In the genomic region with DNA sequence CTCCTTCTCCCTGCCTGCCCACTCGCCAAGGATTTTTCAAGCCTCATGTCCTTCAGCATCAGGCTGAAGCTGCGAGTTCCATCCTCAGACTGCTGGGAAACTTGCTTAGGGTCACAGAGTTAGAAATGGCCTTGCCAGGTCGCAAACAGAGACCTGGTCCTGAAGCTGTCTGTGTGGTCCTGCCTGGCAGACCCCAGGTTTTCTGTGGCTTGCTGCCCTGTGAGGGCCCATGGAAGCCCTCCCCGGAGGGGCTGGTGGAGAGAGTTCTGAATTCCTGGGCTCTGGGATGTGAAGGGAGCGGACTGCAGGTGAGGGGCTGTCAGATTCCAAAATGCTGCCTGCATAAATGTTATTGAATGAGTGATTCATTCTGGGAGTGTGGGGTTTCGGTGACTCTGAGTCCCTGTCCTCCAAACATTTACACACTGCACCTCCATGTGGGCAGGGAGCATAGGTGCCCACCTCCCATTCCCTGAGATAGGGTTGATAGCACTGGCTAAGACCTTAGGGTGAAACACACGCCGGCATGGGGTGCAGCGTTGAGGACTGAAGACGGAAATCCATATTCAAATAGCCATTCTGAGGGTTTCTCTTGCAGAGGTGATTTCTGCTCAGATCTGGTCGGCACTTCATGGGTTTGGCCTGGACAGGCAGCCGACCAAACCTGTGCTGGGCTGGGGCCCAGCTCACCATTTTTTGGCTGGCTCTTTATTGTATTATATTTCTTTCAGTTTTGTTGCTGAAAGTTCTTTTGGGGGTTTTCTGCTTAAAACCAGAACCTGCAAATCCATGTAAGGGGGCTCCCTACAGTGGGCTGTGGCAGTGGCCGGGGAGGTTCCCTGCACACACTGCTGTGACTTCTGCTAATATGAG, we compare ENCODE assay signal across 22 cellular contexts. TPM values are rescaled to one million over a fixed set of nuclear protein-coding genes. Genes with fewer than 3 reads are reported as not detected.
DNase-seq lines count a peak whose midpoint lies in the region; ATAC-seq and TF ChIP-seq lines count a peak whose summit lies in the region.
"Had no signal": no experiment of that assay in that cellular context is flagged by ENCODE, and none has a peak within 500 bp of the region (broad histone marks: within the 10 kb centered on the region; RNA-seq: fewer than 3 reads in every experiment).

No MANE protein-coding gene starts in this region.

- no peak overlapping the region for H4K8ac ChIP-seq in neuronal stem cell (ENCODE audit: low read depth, low read length)

- no peak overlapping the region for H3K9ac ChIP-seq in neuronal stem cell (ENCODE audit: low read depth, low read length, poor library complexity)
- H3K9ac ChIP-seq: BLaER1 treated with 17β-estradiol and CSF1 and Interleukin-3, amounts not matched to agents 10 nM and 100 nM; GM23248 had no signal

- H3K27me3 ChIP-seq in GM23338 (ENCODE audit: insufficient read depth), result no peaks in the 10 kb centered on the region
- H3K27me3 ChIP-seq in neuronal stem cell (ENCODE audit: control insufficient read depth in 3 of 3, insufficient read depth in 3 of 3, low read depth in 1 of 3, low read length in 3 of 3), result peaks cover 0 to 11% (median 2%) of the 10 kb centered on the region in 3 experiments

- H3K27ac ChIP-seq in GM23338 (ENCODE audit: low read depth) (no peak overlapping the region), neuronal stem cell (replicated peaks; ENCODE audit: low read length) (no peak overlapping the region)
- H3K27ac ChIP-seq: BLaER1 treated with 17β-estradiol and CSF1 and Interleukin-3, amounts not matched to agents 10 nM and 100 nM; GM23248 had no signal

- peaks cover 30% of the 10 kb centered on the region for H3K36me3 Mint-ChIP-seq in GM23338 (ENCODE audit: low read depth)
- H3K36me3 Mint-ChIP-seq in chondrocyte (ENCODE audit: low read depth), result no peaks in the 10 kb centered on the region
- peaks cover 1 to 5% of the 10 kb centered on the region in 2 donors for H3K36me3 Mint-ChIP-seq in stimulated activated naive B cell treated with anti-CD40 and anti-IgM and Interleukin-4, amounts not matched to agents 10 μg/mL and 1 μg/mL and 100 μg/mL, for 72 hours
- H3K36me3 Mint-ChIP-seq: CD14-positive monocyte; CD8-positive, alpha-beta memory T cell had no signal

- no peak overlapping the region for H2BK12ac ChIP-seq in neuronal stem cell (ENCODE audit: low read length)

- no peak overlapping the region for H4K91ac ChIP-seq in neuronal stem cell (ENCODE audit: low read depth, low read length, poor library complexity)

- peaks cover 0 to 34% of the 10 kb centered on the region in 2 donors for H3K9me3 ChIP-seq in neuronal stem cell (replicated peaks in 1 of 2; ENCODE audit: control insufficient read depth in 2 of 2, insufficient read depth in 1 of 2, low read depth in 1 of 2, low read length in 2 of 2)

- H3K9me3 Mint-ChIP-seq in GM23338 (peaks cover 90% of the 10 kb centered on the region), chondrocyte (ENCODE audit: low read depth) (peaks cover 19% of the 10 kb centered on the region)
- H3K9me3 Mint-ChIP-seq in stimulated activated naive B cell treated with anti-CD40 and anti-IgM and Interleukin-4, amounts not matched to agents 10 μg/mL and 1 μg/mL and 100 μg/mL, for 72 hours, result peaks cover 0 to 4% of the 10 kb centered on the region in 2 donors

- no peak overlapping the region for H3K14ac ChIP-seq in neuronal stem cell (ENCODE audit: low read length)

- WGBS in neuronal stem cell (ENCODE audit: extremely low coverage in 2 of 2, insufficient read length in 2 of 2, insufficient replicate concordance in 1 of 2), 2 donors, result no CpG with 5 or more reads among the region's 13 CpGs

- H3K4me1 ChIP-seq in GM23338 (ENCODE audit: insufficient read depth) (peaks cover 13% of the 10 kb centered on the region; the same call in 1 of the 2 replicates), neuronal stem cell (ENCODE audit: control insufficient read depth in 2 of 2, insufficient read depth in 1 of 2, low read depth in 1 of 2, low read length in 2 of 2) (no peaks in the 10 kb centered on the region)
- H3K4me1 ChIP-seq: BE2C had no signal

- H3K4me3 Mint-ChIP-seq in GM23338 (no peak overlapping the region), chondrocyte (ENCODE audit: unreplicated experiment) (no peak overlapping the region)
- no peak overlapping the region for H3K4me3 Mint-ChIP-seq in stimulated activated naive B cell treated with anti-CD40 and anti-IgM and Interleukin-4, amounts not matched to agents 10 μg/mL and 1 μg/mL and 100 μg/mL, for 72 hours
- H3K4me3 Mint-ChIP-seq: CD14-positive monocyte; CD4-positive, alpha-beta T cell; CD8-positive, alpha-beta memory T cell; H9 had no signal

- no peak overlapping the region for H2BK120ac ChIP-seq in neuronal stem cell (ENCODE audit: low read depth, low read length)

- H3K4me3 ChIP-seq in GM23338 (no peak overlapping the region), neuronal stem cell (ENCODE audit: low read length in 2 of 2) (peak overlapping the region in 1 of 2 donors; percentile 53), foreskin fibroblast (ENCODE audit: low read depth in 1 of 2, low read length in 2 of 2) (no peak overlapping the region)
- H3K4me3 ChIP-seq: BLaER1 treated with 17β-estradiol and CSF1 and Interleukin-3, amounts not matched to agents 10 nM and 100 nM; GM12878; GM23248 had no signal

- no peaks in the 10 kb centered on the region for H3K79me2 ChIP-seq in GM23338 (replicated peaks; ENCODE audit: insufficient read depth)

- H2BK5ac ChIP-seq in neuronal stem cell (ENCODE audit: low read length), result no peak overlapping the region

- H3K27me3 Mint-ChIP-seq in GM23338 (ENCODE audit: insufficient read depth, low read depth, poor library complexity) (peaks cover 25% of the 10 kb centered on the region), chondrocyte (ENCODE audit: low read depth) (peaks cover 21% of the 10 kb centered on the region)
- peaks cover 8 to 11% of the 10 kb centered on the region in 2 donors for H3K27me3 Mint-ChIP-seq in stimulated activated naive B cell treated with anti-CD40 and anti-IgM and Interleukin-4, amounts not matched to agents 10 μg/mL and 1 μg/mL and 100 μg/mL, for 72 hours

- H3F3A ChIP-seq in GM23338 (replicated peaks; ENCODE audit: low read depth), result 0 out of 2 replicates have a peak, but pooled peaks cover 5% of the 10 kb centered on the region

- H3K18ac ChIP-seq in neuronal stem cell (ENCODE audit: low read length), result peak overlapping the region; percentile 15

- H3K79me1 ChIP-seq in neuronal stem cell (ENCODE audit: low read depth, low read length), result no peaks in the 10 kb centered on the region

- no peaks in the 10 kb centered on the region for H3K9me2 ChIP-seq in GM23338 (ENCODE audit: insufficient read depth)

- TF ChIP-seq CTCF in GM23338 (conservative IDR thresholded peaks at IDR 0.05; ENCODE audit: low read depth in 2 of 2) (no peak), chondrocyte (IDR thresholded peaks at IDR 0.05) (no peak), foreskin fibroblast (IDR thresholded peaks at IDR 0.05; ENCODE audit: low read depth, low read length) (no peak)

- H3K27ac Mint-ChIP-seq in GM23338, result no peak overlapping the region
- H3K27ac Mint-ChIP-seq in chondrocyte (ENCODE audit: unreplicated experiment), result no peak overlapping the region
- peak overlapping the region; percentile 10 for H3K27ac Mint-ChIP-seq in stimulated activated naive B cell treated with anti-CD40 and anti-IgM and Interleukin-4, amounts not matched to agents 10 μg/mL and 1 μg/mL and 100 μg/mL, for 72 hours
- H3K27ac Mint-ChIP-seq: CD4-positive, alpha-beta T cell; CD8-positive, alpha-beta memory T cell; H9 had no signal

- DNase-seq in GM23338 (ENCODE audit: low spot score) (no peak), chondrocyte (ENCODE audit: low spot score) (peak; percentile 77), neuronal stem cell (ENCODE audit: low spot score) (no peak), foreskin fibroblast (no peak)
- no peak for DNase-seq in stimulated activated naive B cell treated with anti-CD40 and anti-IgM and Interleukin-4, amounts not matched to agents 10 μg/mL and 1 μg/mL and 100 μg/mL, for 72 hours
- no peak for DNase-seq in stimulated activated CD4-positive, alpha-beta T cell treated with anti-CD3 and anti-CD28 coated beads, Interleukin-4, amount 100 ng/mL, for 24 hours
- DNase-seq: BE2C; CD4-positive, alpha-beta T cell; CD8-positive, alpha-beta memory T cell; DMS 273 treated with DMSO at 0.1 percent for 48 hours; DMS79; EL; GDM1; GM23248; H9 had no signal

- H3K36me3 ChIP-seq in GM23338 (ENCODE audit: insufficient read depth) (peaks cover 19% of the 10 kb centered on the region), neuronal stem cell (replicated peaks in 1 of 2; ENCODE audit: control insufficient read depth in 2 of 2, insufficient read depth in 2 of 2, low read length in 2 of 2) (no peaks in the 10 kb centered on the region)
- H3K36me3 ChIP-seq: BE2C; BLaER1 treated with 17β-estradiol and CSF1 and Interleukin-3, amounts not matched to agents 10 nM and 100 nM had no signal

- H2AK5ac ChIP-seq in neuronal stem cell (ENCODE audit: low read depth, low read length), result no peak overlapping the region

- no peak overlapping the region for H3K4me2 ChIP-seq in GM23338
- H3K4me2 ChIP-seq in neuronal stem cell (ENCODE audit: insufficient read depth, low read length, poor library complexity, severe bottlenecking), result no peak overlapping the region
- H3K4me2 ChIP-seq: BLaER1 treated with 17β-estradiol and CSF1 and Interleukin-3, amounts not matched to agents 10 nM and 100 nM had no signal

- no peak overlapping the region for H2BK15ac ChIP-seq in neuronal stem cell (ENCODE audit: low read length)

- H2AFZ ChIP-seq in GM23338 (peak overlapping the region; percentile 3; the same call in 1 of the 2 replicates), neuronal stem cell (ENCODE audit: low read length) (no peak overlapping the region)
- H2AFZ ChIP-seq: GM23248 had no signal

- no peak overlapping the region for H3K23ac ChIP-seq in neuronal stem cell (ENCODE audit: low read depth, low read length, poor library complexity)

- no peak overlapping the region for H3K4ac ChIP-seq in neuronal stem cell (ENCODE audit: low read length)

- no peaks in the 10 kb centered on the region for H4K20me1 ChIP-seq in GM23338 (replicated peaks; ENCODE audit: insufficient read depth)

- H3K4me1 Mint-ChIP-seq in GM23338 (peaks cover 21% of the 10 kb centered on the region), chondrocyte (ENCODE audit: low read depth) (no peaks in the 10 kb centered on the region)
- peaks cover 28 to 44% of the 10 kb centered on the region in 2 donors for H3K4me1 Mint-ChIP-seq in stimulated activated naive B cell treated with anti-CD40 and anti-IgM and Interleukin-4, amounts not matched to agents 10 μg/mL and 1 μg/mL and 100 μg/mL, for 72 hours

- no peak for ATAC-seq in GM23338
- ATAC-seq in stimulated activated naive B cell treated with anti-CD40 and anti-IgM and Interleukin-4, amounts not matched to agents 10 μg/mL and 1 μg/mL and 100 μg/mL, for 72 hours (replicated peaks), result no peak
- ATAC-seq in HG03045 (IDR thresholded peaks at IDR 0.05; ENCODE audit: unreplicated experiment), result no peak
- ATAC-seq: GM12878, HCT116 had no signal

TF ChIP-seq in GM23338, 12 proteins besides CTCF, POLR2A, EP300 and RAD21 (continues in another document):
- TF ChIP-seq ZNF331 (CRISPR knock-in tag; IDR thresholded peaks at IDR 0.05; ENCODE audit: low read depth), result no peak

RNA-seq across cellular contexts. Expression of a gene that starts 21.8 kb away (rescaled TPM):
- 0.97 and 1.3 TPM in 2 replicates for total RNA-seq in GM23338 (2014; rRNA removed; shearing (Covaris generic))
- 1.9 and 4.1 TPM in 2 replicates for polyA plus RNA-seq in GM23338 (2016; fragmentation: Nextera tagmentation; extraction: Ambion mirVana)
- total RNA-seq in chondrocyte, result 0.05 TPM in 1 of 3 replicates, not detected in the others
- 0.42 TPM for polyA plus RNA-seq in neuronal stem cell (2013, experiment 1 of 2)
- 0.48 TPM for polyA plus RNA-seq in neuronal stem cell (2013, experiment 2 of 2)
- total RNA-seq: GM23248, H4 had no signal
- polyA plus RNA-seq: AG04450 had no signal
